ENCODE assay signal across 27 cellular contexts in the genomic region with DNA sequence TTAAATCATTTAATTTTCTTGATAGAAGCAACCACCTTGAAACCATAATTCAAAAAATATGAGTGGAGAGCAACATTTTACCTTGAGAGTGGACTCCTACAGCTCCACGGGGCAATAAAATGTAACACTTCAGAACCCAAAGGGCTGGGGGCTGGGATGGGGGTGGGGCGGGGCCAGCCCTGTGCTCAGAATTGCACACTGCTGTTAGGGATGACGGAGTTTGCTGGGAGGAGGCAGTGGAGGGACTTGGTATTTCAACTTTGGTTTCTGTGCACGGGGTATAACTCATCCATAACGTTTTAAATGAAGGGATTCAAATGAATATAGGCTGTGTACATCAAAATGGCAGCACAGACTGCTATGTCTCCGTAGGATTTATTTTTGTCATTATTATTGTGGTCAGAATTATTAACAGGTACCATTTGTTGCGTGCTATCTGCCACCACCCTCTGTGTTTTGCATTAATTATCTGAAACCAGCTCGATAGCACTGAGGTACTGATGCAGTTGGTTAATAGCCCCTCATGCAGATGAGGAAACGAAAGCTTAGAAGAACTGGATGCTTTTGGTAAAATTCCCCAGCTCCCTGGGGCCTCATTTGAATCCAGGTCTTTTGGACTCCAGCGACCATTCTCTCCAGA. TPM values are rescaled to one million over a fixed set of nuclear protein-coding genes. Genes with fewer than 3 reads are reported as not detected.
"Had no signal": no experiment of that assay in that cellular context is flagged by ENCODE, and none has a peak within 500 bp of the region (broad histone marks: within the 10 kb centered on the region; RNA-seq: fewer than 3 reads in every experiment).

No MANE protein-coding gene starts in this region.

- H3K9me3 Mint-ChIP-seq: effector memory CD8-positive, alpha-beta T cell; naive thymus-derived CD4-positive, alpha-beta T cell; nephron; stimulated activated naive B cell treated with anti-CD40 and anti-IgM and Interleukin-4, amounts not matched to agents 10 μg/mL and 1 μg/mL and 100 μg/mL, for 72 hours; stimulated activated naive CD8-positive, alpha-beta T cell treated with anti-CD3 and anti-CD28 coated beads, Interleukin-15, Interleukin-2, amounts not matched to agents 100 ng/mL and 50 ng/mL, for 24 hours had no signal

- H3K4me3 ChIP-seq: esophagus squamous epithelium, heart right ventricle, lung, prostate gland, right atrium auricular region, sigmoid colon, suprapubic skin, transverse colon, upper lobe of right lung, uterus had no signal

- H3K36me3 Mint-ChIP-seq: memory B cell; naive thymus-derived CD4-positive, alpha-beta T cell; stimulated activated naive B cell treated with anti-CD40 and anti-IgM and Interleukin-4, amounts not matched to agents 10 μg/mL and 1 μg/mL and 100 μg/mL, for 72 hours had no signal

- H3K27me3 Mint-ChIP-seq: effector memory CD8-positive, alpha-beta T cell; naive thymus-derived CD4-positive, alpha-beta T cell; stimulated activated naive CD8-positive, alpha-beta T cell treated with anti-CD3 and anti-CD28 coated beads, Interleukin-15, Interleukin-2, amounts not matched to agents 100 ng/mL and 50 ng/mL, for 24 hours had no signal

- H3K4me3 Mint-ChIP-seq: effector memory CD8-positive, alpha-beta T cell; memory B cell; naive thymus-derived CD4-positive, alpha-beta T cell; stimulated activated naive B cell treated with anti-CD40 and anti-IgM and Interleukin-4, amounts not matched to agents 10 μg/mL and 1 μg/mL and 100 μg/mL, for 72 hours; stimulated activated naive CD8-positive, alpha-beta T cell treated with anti-CD3 and anti-CD28 coated beads, Interleukin-15, Interleukin-2, amounts not matched to agents 100 ng/mL and 50 ng/mL, for 24 hours had no signal

- DNase-seq: cortex of kidney; effector memory CD8-positive, alpha-beta T cell; erythroblast; esophagus squamous epithelium; foreskin melanocyte; glutamatergic neuron; heart right ventricle; hippocampal formation; kidney glomerular epithelial cell; midbrain; naive thymus-derived CD4-positive, alpha-beta T cell; nucleus accumbens; sigmoid colon; stimulated activated CD4-positive, alpha-beta T cell treated with anti-CD3 and anti-CD28 coated beads, Interleukin-2, amount 100 ng/mL, for 24 hours; stimulated activated CD4-positive, alpha-beta T cell treated with anti-CD3 and anti-CD28 coated beads, Interleukin-4, amount 100 ng/mL, for 24 hours; stimulated activated naive B cell treated with anti-CD40 and anti-IgM and Interleukin-4, amounts not matched to agents 10 μg/mL and 1 μg/mL and 100 μg/mL, for 72 hours; transverse colon; upper lobe of right lung; uterus had no signal

- H3K9me3 ChIP-seq: esophagus squamous epithelium, heart right ventricle, prostate gland, right atrium auricular region, sigmoid colon, suprapubic skin, transverse colon, upper lobe of right lung, uterus had no signal

- ATAC-seq: effector memory CD8-positive, alpha-beta T cell; heart right ventricle; left lobe of liver; naive thymus-derived CD4-positive, alpha-beta T cell; stimulated activated naive B cell treated with anti-CD40 and anti-IgM and Interleukin-4, amounts not matched to agents 10 μg/mL and 1 μg/mL and 100 μg/mL, for 72 hours; upper lobe of right lung had no signal

- H3K4me1 Mint-ChIP-seq: memory B cell; stimulated activated naive B cell treated with anti-CD40 and anti-IgM and Interleukin-4, amounts not matched to agents 10 μg/mL and 1 μg/mL and 100 μg/mL, for 72 hours had no signal

- H3K27ac ChIP-seq: esophagus squamous epithelium, heart right ventricle, prostate gland, right atrium auricular region, sigmoid colon, suprapubic skin, transverse colon, upper lobe of right lung, uterus had no signal

- H3K27me3 ChIP-seq: esophagus squamous epithelium, right atrium auricular region, sigmoid colon, uterus had no signal

- H3K4me1 ChIP-seq: heart right ventricle, prostate gland, right atrium auricular region, upper lobe of right lung, uterus had no signal

- H3K36me3 ChIP-seq: esophagus squamous epithelium, heart right ventricle, prostate gland, right atrium auricular region, sigmoid colon, suprapubic skin, transverse colon, upper lobe of right lung, uterus had no signal

- H3K27ac Mint-ChIP-seq: effector memory CD8-positive, alpha-beta T cell; memory B cell; naive thymus-derived CD4-positive, alpha-beta T cell; stimulated activated naive B cell treated with anti-CD40 and anti-IgM and Interleukin-4, amounts not matched to agents 10 μg/mL and 1 μg/mL and 100 μg/mL, for 72 hours; stimulated activated naive CD8-positive, alpha-beta T cell treated with anti-CD3 and anti-CD28 coated beads, Interleukin-15, Interleukin-2, amounts not matched to agents 100 ng/mL and 50 ng/mL, for 24 hours had no signal

RNA-seq across cellular contexts. Expression of gene WNT5A, which starts 29.4 kb away (rescaled TPM):
- polyA plus RNA-seq: naive thymus-derived CD4-positive, alpha-beta T cell had no signal
